In genomic region chr4:159227378-159227777, GRCh38 we compare ENCODE assay signal across 8 cellular contexts.
A peak's percentile ranks its signal among the peaks of the same experiment; 100 is the strongest.
DNase-seq lines count a peak whose midpoint lies in the region; ATAC-seq, FAIRE-seq and TF ChIP-seq lines count a peak whose summit lies in the region.

No MANE protein-coding gene starts in this region.

- no peak for TF ChIP-seq RAD21 in K562 (CRISPR knock-in tag; conservative IDR thresholded peaks at IDR 0.05 in 1 of 2, IDR thresholded peaks at IDR 0.05 in 1 of 2)

- H3K27me3 ChIP-seq in K562 (ENCODE audit: control insufficient read depth in 2 of 2, insufficient read depth in 2 of 2, low read length in 2 of 2) (no peaks in the 10 kb centered on the region), smooth muscle cell (ENCODE audit: low read depth) (no peaks in the 10 kb centered on the region)

- H2AFZ ChIP-seq in K562 (ENCODE audit: low read depth, low read length) (no peak overlapping the region), smooth muscle cell (ENCODE audit: low read depth) (no peak overlapping the region)

- intact Hi-C loops in K562 (cut with micrococcal nuclease) = no loop called here

- H3F3A ChIP-seq in smooth muscle cell (ENCODE audit: low read depth) = peaks cover 6% of the 10 kb centered on the region

- no peaks in the 10 kb centered on the region; the same call in 1 of the 2 replicates for H4K20me1 ChIP-seq in K562 (replicated peaks; ENCODE audit: control insufficient read depth, insufficient read depth, low read length)
- H4K20me1 ChIP-seq in smooth muscle cell (ENCODE audit: low read depth) = peaks cover 2% of the 10 kb centered on the region

- no peak overlapping the region for H3K27ac ChIP-seq in K562 (ENCODE audit: extremely low read depth, low read depth, low read length)
- H3K27ac ChIP-seq in smooth muscle cell (ENCODE audit: low read depth) = peak overlapping the region; percentile 94

- no peaks in the 10 kb centered on the region; the same call in 2 of the 3 replicates for H3K79me2 ChIP-seq in K562 (ENCODE audit: control insufficient read depth, insufficient read depth, low read length)
- H3K79me2 ChIP-seq in smooth muscle cell (ENCODE audit: low read depth) = peaks cover 69% of the 10 kb centered on the region

- peaks cover 3% of the 10 kb centered on the region for H3K9me1 ChIP-seq in K562 (ENCODE audit: control insufficient read depth, insufficient read depth, low read length)

- no peak overlapping the region for H3K9ac ChIP-seq in K562 (ENCODE audit: insufficient read depth in 1 of 2, low read depth in 2 of 2, low read length in 2 of 2)
- peak overlapping the region; percentile 63 for H3K9ac ChIP-seq in smooth muscle cell (ENCODE audit: low read depth)

- H3K4me1 ChIP-seq in K562 (replicated peaks in 1 of 2; ENCODE audit: control insufficient read depth in 2 of 2, insufficient read depth in 2 of 2, low read length in 2 of 2) = peaks cover 4 to 5% of the 10 kb centered on the region in 2 experiments; a peak in 3 of 5 replicates
- H3K4me1 ChIP-seq in smooth muscle cell (ENCODE audit: low read depth) = peaks cover 27% of the 10 kb centered on the region

- H3K4me2 ChIP-seq in K562 (ENCODE audit: insufficient read depth, low read length) (no peak overlapping the region), smooth muscle cell (peak overlapping the region; percentile 80)

- H3K4me3 ChIP-seq in K562 (no peak overlapping the region), smooth muscle cell (peak overlapping the region; percentile 40)

- no peak for TF ChIP-seq CTCF in K562 (IDR thresholded peaks at IDR 0.05 in 2 of 3, conservative IDR thresholded peaks at IDR 0.05 in 1 of 3; ENCODE audit: insufficient read depth in 2 of 3, low read depth in 1 of 3, low read length in 3 of 3)
- no peak for TF ChIP-seq CTCF in smooth muscle cell (IDR thresholded peaks at IDR 0.05; ENCODE audit: borderline replicate concordance, insufficient read depth, poor library complexity, severe bottlenecking)

- in situ Hi-C loops in K562 (cut with MboI) = no loop called here

- POLR2A ChIA-PET in K562 (lab: Yijun Ruan, JAX) = interaction anchor here (0.5 to 1.1 kb wide), 3 partner anchors 10 to 90 kb away, joined by 3 read pairs; no protein-coding TSS in a partner anchor

- TF ChIP-seq POLR2A in K562 (conservative IDR thresholded peaks at IDR 0.05) = no peak

- DNase-seq in HTR-8/SVneo (ENCODE audit: insufficient read length, low spot score) (no peak), K562 (ENCODE audit: extremely low read depth in 1 of 4, low spot score in 3 of 4) (peak in 1 of 4 experiments; percentile 8), inferior parietal cortex (ENCODE audit: extremely low spot score) (peak; percentile 49), smooth muscle cell (lab: John Stamatoyannopoulos, UW; ENCODE audit: unreplicated experiment) (no peak), NCI-H2029 treated with DMSO at 0.1 percent for 48 hours (lab: John Stamatoyannopoulos, UW) (no peak), T1000 (lab: John Stamatoyannopoulos, UW) (no peak)

- WGBS in K562 (ENCODE audit: insufficient coverage, low coverage, missing lambda C conversion rate) = 21% methylated on average over 3 of the region's 3 CpGs
- 54% methylated on average over 3 of the region's 3 CpGs for WGBS in smooth muscle cell (ENCODE audit: low lambda C conversion rate)

- peak; percentile 63 for ATAC-seq in K562
- no peak for ATAC-seq in HG03139 (IDR thresholded peaks at IDR 0.05; ENCODE audit: unreplicated experiment)
- ATAC-seq in GM21619 (IDR thresholded peaks at IDR 0.05; ENCODE audit: unreplicated experiment) = no peak

- no TSS peak for BruUV-seq in K562 (replicated peaks; lab: Mats Ljungman, UMichigan)

- peak; percentile 79 for FAIRE-seq in HTR-8/SVneo (lab: Jason Lieb, UNC)
- FAIRE-seq in K562 (lab: Jason Lieb, UNC) = no peak

- CTCF ChIA-PET in K562 (lab: Yijun Ruan, JAX; ENCODE audit: low intra/inter-chr PET ratio) = no interaction called here

- no peak for TF ChIP-seq EP300 in K562 (IDR thresholded peaks at IDR 0.05; ENCODE audit: low read length)

- H3K36me3 ChIP-seq in K562 (ENCODE audit: control insufficient read depth, insufficient read depth, low read length) (no peaks in the 10 kb centered on the region), smooth muscle cell (ENCODE audit: low read depth) (no peaks in the 10 kb centered on the region)

- no peaks in the 10 kb centered on the region for H3K9me3 ChIP-seq in K562 (replicated peaks; ENCODE audit: control insufficient read depth, insufficient read depth, low read depth, low read length)
- H3K9me3 ChIP-seq in smooth muscle cell (replicated peaks; ENCODE audit: low read depth) = no peaks in the 10 kb centered on the region

TF ChIP-seq in K562, 482 proteins besides CTCF, POLR2A, EP300 and RAD21 (continues in another document):
- TF ChIP-seq LARP7 (IDR thresholded peaks at IDR 0.05) = no peak
- TF ChIP-seq ARID3A (IDR thresholded peaks at IDR 0.05; ENCODE audit: borderline replicate concordance, low read depth, low read length) = no peak
- TF ChIP-seq CBFA2T3 (IDR thresholded peaks at IDR 0.05) = peak; percentile 37
- 0 out of 2 replicates have a peak, but pooled peaks have one; percentile 42 for TF ChIP-seq HMBOX1 (IDR thresholded peaks at IDR 0.05)
- no peak for TF ChIP-seq ZNF780A (CRISPR knock-in tag; IDR thresholded peaks at IDR 0.05)
- TF ChIP-seq CC2D1A (IDR thresholded peaks at IDR 0.05) = no peak
- no peak for TF ChIP-seq ZNF445 (CRISPR knock-in tag; IDR thresholded peaks at IDR 0.05; ENCODE audit: low read depth)
- TF ChIP-seq ELK1 (CRISPR knock-in tag; IDR thresholded peaks at IDR 0.05) = no peak
- TF ChIP-seq FOS (IDR thresholded peaks at IDR 0.05; ENCODE audit: extremely low read depth, insufficient read length) = no peak
- TF ChIP-seq TCF7 (IDR thresholded peaks at IDR 0.05; ENCODE audit: borderline replicate concordance) = no peak
- TF ChIP-seq HEY1 (CRISPR knock-in tag; IDR thresholded peaks at IDR 0.05; ENCODE audit: borderline replicate concordance) = no peak
- TF ChIP-seq ZNF766 (CRISPR knock-in tag; conservative IDR thresholded peaks at IDR 0.05) = no peak
- TF ChIP-seq PREB (CRISPR knock-in tag; IDR thresholded peaks at IDR 0.05) = no peak
- no peak for TF ChIP-seq SRF (CRISPR knock-in tag; IDR thresholded peaks at IDR 0.05)
